In genomic region chr7:50856821-50857220, GRCh38 we compare ENCODE assay signal across 23 cellular contexts.
DNase-seq lines count a peak whose midpoint lies in the region; ATAC-seq and TF ChIP-seq lines count a peak whose summit lies in the region.
"Had no signal": no experiment of that assay in that cellular context is flagged by ENCODE, and none has a peak within 500 bp of the region (broad histone marks: within the 10 kb centered on the region; RNA-seq: fewer than 3 reads in every experiment).

No MANE protein-coding gene starts in this region.

- intact Hi-C loops in left ventricle myocardium superior (cut with micrococcal nuclease) (no loop called here), left ventricle myocardium inferior (cut with micrococcal nuclease) (no loop called here), stomach (cut with DNase I; ENCODE audit: low total_unique reads) (no loop called here)

- H3K9me3 ChIP-seq in left ventricle myocardium inferior (replicated peaks) = no peaks in the 10 kb centered on the region
- no peaks in the 10 kb centered on the region for H3K9me3 ChIP-seq in stomach
- H3K9me3 ChIP-seq in BE2C = no peaks in the 10 kb centered on the region
- H3K9me3 ChIP-seq in HAP-1 = no peaks in the 10 kb centered on the region
- H3K9me3 ChIP-seq: Caco-2, SJSA1 had no signal

- no peak for TF ChIP-seq EP300 in stomach (IDR thresholded peaks at IDR 0.05)

- H3K4me1 ChIP-seq in left ventricle myocardium inferior = peaks cover 10% of the 10 kb centered on the region
- no peaks in the 10 kb centered on the region for H3K4me1 ChIP-seq in stomach
- H3K4me1 ChIP-seq in BE2C = no peaks in the 10 kb centered on the region
- no peaks in the 10 kb centered on the region for H3K4me1 ChIP-seq in HAP-1
- H3K4me1 ChIP-seq: SJSA1 had no signal

- no peak for TF ChIP-seq CTCF in left ventricle myocardium inferior (IDR thresholded peaks at IDR 0.05; ENCODE audit: borderline replicate concordance)
- no peak for TF ChIP-seq CTCF in VCaP (conservative IDR thresholded peaks at IDR 0.05)
- no peak for TF ChIP-seq CTCF in fibroblast of the aortic adventitia (IDR thresholded peaks at IDR 0.05; ENCODE audit: insufficient read depth, low read length)
- TF ChIP-seq CTCF in stomach (IDR thresholded peaks at IDR 0.05) = no peak
- TF ChIP-seq CTCF in BE2C (IDR thresholded peaks at IDR 0.05; ENCODE audit: low read depth, low read length) = no peak

- H3K4me3 ChIP-seq in left ventricle myocardium inferior = no peak overlapping the region
- H3K4me3 ChIP-seq in fibroblast of the aortic adventitia (ENCODE audit: low read depth, low read length) = no peak overlapping the region
- H3K4me3 ChIP-seq in stomach = no peak overlapping the region
- no peak overlapping the region for H3K4me3 ChIP-seq in BE2C (ENCODE audit: low read depth, low read length)
- no peak overlapping the region for H3K4me3 ChIP-seq in HAP-1
- H3K4me3 ChIP-seq: SJSA1 had no signal

- H3K27ac ChIP-seq in left ventricle myocardium inferior (replicated peaks) (no peak overlapping the region), VCaP (peak overlapping the region; percentile 81), stomach (no peak overlapping the region)
- H3K27ac ChIP-seq: KMS-11, SJSA1 had no signal

- DNase-seq in left ventricle myocardium superior (peak; percentile 35), left ventricle myocardium inferior (no peak), fibroblast of the aortic adventitia (ENCODE audit: low read depth) (peak; percentile 42), stomach (peak; percentile 11), NCI-H1092 (lab: John Stamatoyannopoulos, UW) (no peak), BE2C (no peak), HAP-1 (ENCODE audit: low spot score in 2 of 2) (no peak)
- DNase-seq: AML-193; C1 segment of cervical spinal cord; Caco-2; CD8-positive, alpha-beta T cell; DMS79; GF-D8; NCI-H1436; NCI-H187; NCI-H2081 treated with DMSO at 0.1 percent for 48 hours; NCI-H2171; NCI-H226; NCI-H510A treated with DMSO at 0.1 percent for 48 hours; PC-3 had no signal

- H3K36me3 ChIP-seq in left ventricle myocardium inferior (no peaks in the 10 kb centered on the region), stomach (no peaks in the 10 kb centered on the region), BE2C (no peaks in the 10 kb centered on the region), HAP-1 (replicated peaks) (no peaks in the 10 kb centered on the region)
- H3K36me3 ChIP-seq: SJSA1 had no signal

- TF ChIP-seq POLR2A in stomach (IDR thresholded peaks at IDR 0.05) = no peak

- H3K27me3 ChIP-seq in left ventricle myocardium inferior (ENCODE audit: low read depth) = no peaks in the 10 kb centered on the region
- H3K27me3 ChIP-seq in stomach = no peaks in the 10 kb centered on the region
- H3K27me3 ChIP-seq in BE2C = no peaks in the 10 kb centered on the region
- no peaks in the 10 kb centered on the region for H3K27me3 ChIP-seq in HAP-1 (ENCODE audit: low read depth)
- H3K27me3 ChIP-seq: SJSA1 had no signal

- no peak for ATAC-seq in left ventricle myocardium superior
- ATAC-seq: CD8-positive, alpha-beta T cell; PC-3 had no signal

- WGBS in stomach, 5 donors = 76 to 84% (median 80%) methylated on average over 2 to 6 of the region's 6 CpGs

- in situ Hi-C loops in HAP-1 (cut with MboI; ENCODE audit: low sequenced_read_pairs) = no loop called here

Comparison
In these comparisons a context has a peak if more than half of its experiments do, and no peak if none do; other contexts are left out.
1. DNase-seq: peak in left ventricle myocardium superior (single experiment), fibroblast of the aortic adventitia (single experiment) and stomach (single experiment); none in left ventricle myocardium inferior (single experiment), NCI-H1092 (single experiment), BE2C (single experiment) and HAP-1 (0 of 2).